10 cellular contexts compared by ENCODE assay signal in the genomic region with DNA sequence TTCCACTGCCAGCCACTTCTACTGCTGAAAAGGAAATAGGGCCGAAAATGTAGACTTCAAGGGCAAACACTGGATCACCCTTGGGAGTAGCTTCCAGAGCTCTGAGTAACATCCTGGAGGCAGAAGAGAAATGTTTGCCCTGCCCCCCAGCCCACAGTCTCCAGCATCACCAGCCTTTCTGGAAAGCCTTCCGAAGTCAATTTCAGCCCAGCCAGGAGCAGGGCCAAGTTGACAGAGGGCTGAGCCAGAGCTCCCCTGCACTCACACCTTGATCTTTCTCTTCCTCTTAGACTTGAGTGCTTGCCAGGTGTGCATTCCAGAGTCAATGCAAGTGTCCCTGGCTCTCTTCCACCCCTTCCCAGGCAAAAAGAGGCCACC. TPM values are rescaled to one million over a fixed set of nuclear protein-coding genes. Genes with fewer than 3 reads are reported as not detected.
DNase-seq lines count a peak whose midpoint lies in the region; ATAC-seq, FAIRE-seq and TF ChIP-seq lines count a peak whose summit lies in the region.
"Had no signal": no experiment of that assay in that cellular context is flagged by ENCODE, and none has a peak within 500 bp of the region (broad histone marks: within the 10 kb centered on the region; RNA-seq: fewer than 3 reads in every experiment).

No MANE protein-coding gene starts in this region.

- H3K4me3 ChIP-seq in bronchial epithelial cell (ENCODE audit: low read depth, low read length) (no peak overlapping the region), lower lobe of right lung (no peak overlapping the region), esophagus muscularis mucosa (no peak overlapping the region)
- H3K4me3 ChIP-seq: BLaER1 had no signal

- no peaks in the 10 kb centered on the region for H3K27me3 ChIP-seq in bronchial epithelial cell (ENCODE audit: control insufficient read depth, insufficient read depth, low read length)
- H3K27me3 ChIP-seq in lower lobe of right lung (ENCODE audit: low read depth) = no peaks in the 10 kb centered on the region
- no peaks in the 10 kb centered on the region for H3K27me3 ChIP-seq in esophagus muscularis mucosa
- H3K27me3 ChIP-seq: BLaER1 had no signal

- H3K36me3 ChIP-seq in bronchial epithelial cell (ENCODE audit: control insufficient read depth, insufficient read depth, low read length) (no peaks in the 10 kb centered on the region), lower lobe of right lung (no peaks in the 10 kb centered on the region), esophagus muscularis mucosa (no peaks in the 10 kb centered on the region)
- H3K36me3 ChIP-seq: BLaER1 had no signal

- no peak for TF ChIP-seq CTCF in bronchial epithelial cell (IDR thresholded peaks at IDR 0.05; ENCODE audit: insufficient read depth, low read length, severe bottlenecking)
- no peak for TF ChIP-seq CTCF in lower lobe of right lung (IDR thresholded peaks at IDR 0.05)
- no peak for TF ChIP-seq CTCF in esophagus muscularis mucosa (IDR thresholded peaks at IDR 0.05)
- TF ChIP-seq CTCF in GM20000 (IDR thresholded peaks at IDR 0.05; ENCODE audit: extremely low read depth, missing control alignments) = no peak

- no peak for TF ChIP-seq POLR2A in esophagus muscularis mucosa (IDR thresholded peaks at IDR 0.05; ENCODE audit: low read depth)

- H3K27ac ChIP-seq in lower lobe of right lung (peak overlapping the region; percentile 62), esophagus muscularis mucosa (replicated peaks in 1 of 4) (peak overlapping the region in 2 of 4 donors; percentile 15 to 48)
- H3K27ac ChIP-seq: BLaER1 had no signal

- WGBS in esophagus muscularis mucosa = 100% methylated on average over 1 of the region's 2 CpGs

- H3K4me1 ChIP-seq in lower lobe of right lung (peaks cover 7% of the 10 kb centered on the region), esophagus muscularis mucosa (peaks cover 0 to 12% (median 8%) of the 10 kb centered on the region in 4 donors)
- H3K4me1 ChIP-seq: BLaER1 had no signal

- H3K9me3 ChIP-seq in lower lobe of right lung = no peaks in the 10 kb centered on the region
- H3K9me3 ChIP-seq in esophagus muscularis mucosa = no peaks in the 10 kb centered on the region
- H3K9me3 ChIP-seq: BLaER1 had no signal

- DNase-seq in left ventricle myocardium superior (no peak), Right ventricle myocardium inferior (ENCODE audit: missing footprints) (no peak), bronchial epithelial cell (ENCODE audit: low read depth) (peak; percentile 80), lower lobe of right lung (peak; percentile 65), esophagus muscularis mucosa (ENCODE audit: extremely low spot score) (no peak), GM20000 (ENCODE audit: low spot score) (no peak), NCI-H2081 (lab: John Stamatoyannopoulos, UW) (no peak)
- DNase-seq: activated CD4-positive, alpha-beta memory T cell treated with anti-CD3 and anti-CD28 coated beads for 36 hours had no signal

- intact Hi-C loops in left ventricle myocardium superior (cut with micrococcal nuclease) (no loop called here), Right ventricle myocardium inferior (cut with DNase I) (no loop called here), lower lobe of right lung (cut with DNase I) (no loop called here), esophagus muscularis mucosa (cut with DNase I) (no loop called here)

- no peak for FAIRE-seq in bronchial epithelial cell (lab: Jason Lieb, UNC)

- no peak for TF ChIP-seq EP300 in esophagus muscularis mucosa (IDR thresholded peaks at IDR 0.05)

- ATAC-seq in left ventricle myocardium superior = peak; percentile 38
- no peak for ATAC-seq in Right ventricle myocardium inferior
- ATAC-seq in lower lobe of right lung = peak; percentile 80 to 88
- no peak for ATAC-seq in HG03378 (IDR thresholded peaks at IDR 0.05; ENCODE audit: unreplicated experiment)

RNA-seq across cellular contexts. Expression of a gene that starts 35.2 kb away (rescaled TPM):
- total RNA-seq in left ventricle myocardium superior (158 TPM), Right ventricle myocardium inferior (168 TPM), bronchial epithelial cell (486 and 551 TPM in 2 replicates), lower lobe of right lung (334 TPM), esophagus muscularis mucosa (100 to 1,000 TPM; 268 to 328 (median 299) TPM)

Comparison
In these comparisons a context has a peak if more than half of its experiments do, and no peak if none do; other contexts are left out.
1. ATAC-seq: peak in left ventricle myocardium superior (single experiment) and lower lobe of right lung (2 of 2); none in Right ventricle myocardium inferior (single experiment) and HG03378 (single experiment).
2. DNase-seq: peak in bronchial epithelial cell (single experiment) and lower lobe of right lung (single experiment); none in left ventricle myocardium superior (single experiment), Right ventricle myocardium inferior (single experiment), esophagus muscularis mucosa (single experiment), GM20000 (single experiment) and NCI-H2081 (0 of 2).